8 cellular contexts compared by ENCODE assay signal in genomic region chr12:102484017-102484731, GRCh38. TPM values are rescaled to one million over a fixed set of nuclear protein-coding genes. Genes with fewer than 3 reads are reported as not detected.
A peak's percentile ranks its signal among the peaks of the same experiment; 100 is the strongest.
DNase-seq lines count a peak whose midpoint lies in the region; ATAC-seq and TF ChIP-seq lines count a peak whose summit lies in the region.

No MANE protein-coding gene starts in this region.

- H2BK15ac ChIP-seq in neuronal stem cell (ENCODE audit: low read length): no peak overlapping the region

- H3K4me2 ChIP-seq in neuronal stem cell (ENCODE audit: insufficient read depth, low read length, poor library complexity, severe bottlenecking): no peak overlapping the region

- no peak overlapping the region for H2BK5ac ChIP-seq in neuronal stem cell (ENCODE audit: low read length)

- no peak overlapping the region for H4K8ac ChIP-seq in neuronal stem cell (ENCODE audit: low read depth, low read length)

- H3K36me3 ChIP-seq in neuronal stem cell (replicated peaks in 1 of 2; ENCODE audit: control insufficient read depth in 2 of 2, insufficient read depth in 2 of 2, low read length in 2 of 2) (no peaks in the 10 kb centered on the region), suprapubic skin (no peaks in the 10 kb centered on the region)

- no peak for TF ChIP-seq EP300 in suprapubic skin (IDR thresholded peaks at IDR 0.05)

- peaks cover 0 to 1% of the 10 kb centered on the region in 2 donors for H3K4me1 ChIP-seq in neuronal stem cell (ENCODE audit: control insufficient read depth in 2 of 2, insufficient read depth in 1 of 2, low read depth in 1 of 2, low read length in 2 of 2)
- H3K4me1 ChIP-seq in suprapubic skin: peaks cover 13% of the 10 kb centered on the region

- no CpG with 5 or more reads among the region's 14 CpGs for WGBS in neuronal stem cell (ENCODE audit: extremely low coverage in 2 of 2, insufficient read length in 2 of 2, insufficient replicate concordance in 1 of 2), 2 donors
- WGBS in suprapubic skin: 14% methylated on average over 14 of the region's 14 CpGs

- TF ChIP-seq CTCF in C4-2B (conservative IDR thresholded peaks at IDR 0.05): peak; percentile 87
- TF ChIP-seq CTCF in fibroblast of mammary gland (conservative IDR thresholded peaks at IDR 0.05; ENCODE audit: control insufficient read depth, insufficient read depth, low read depth, low read length): peak; percentile 86
- TF ChIP-seq CTCF in suprapubic skin (IDR thresholded peaks at IDR 0.05): peak; percentile 85 to 87

- no peaks in the 10 kb centered on the region for H3K27me3 ChIP-seq in neuronal stem cell (ENCODE audit: control insufficient read depth in 3 of 3, insufficient read depth in 3 of 3, low read depth in 1 of 3, low read length in 3 of 3)
- no peaks in the 10 kb centered on the region for H3K27me3 ChIP-seq in suprapubic skin

- peak overlapping the region; percentile 14 for H2AFZ ChIP-seq in neuronal stem cell (ENCODE audit: low read length)

- H3K9me3 ChIP-seq in neuronal stem cell (replicated peaks in 1 of 2; ENCODE audit: control insufficient read depth in 2 of 2, insufficient read depth in 1 of 2, low read depth in 1 of 2, low read length in 2 of 2) (no peaks in the 10 kb centered on the region), suprapubic skin (no peaks in the 10 kb centered on the region)

- no peaks in the 10 kb centered on the region for H3K79me1 ChIP-seq in neuronal stem cell (ENCODE audit: low read depth, low read length)

- H3K9ac ChIP-seq in neuronal stem cell (ENCODE audit: low read depth, low read length, poor library complexity): no peak overlapping the region

- no peak overlapping the region for H3K14ac ChIP-seq in neuronal stem cell (ENCODE audit: low read length)

- peak overlapping the region; percentile 20; the same call in 1 of the 2 replicates for H3K27ac ChIP-seq in C4-2B
- no peak overlapping the region for H3K27ac ChIP-seq in neuronal stem cell (replicated peaks; ENCODE audit: low read length)
- H3K27ac ChIP-seq in suprapubic skin: no peak overlapping the region

- no peak overlapping the region for H2AK5ac ChIP-seq in neuronal stem cell (ENCODE audit: low read depth, low read length)

- H4K91ac ChIP-seq in neuronal stem cell (ENCODE audit: low read depth, low read length, poor library complexity): no peak overlapping the region

- DNase-seq in NOMO-1 treated with DMSO at 0.1 percent for 48 hours (lab: John Stamatoyannopoulos, UW; ENCODE audit: unreplicated experiment) (peak; percentile 95), activated T-cell treated with anti-CD3 and anti-CD28 coated beads for 4 hours (peak; percentile 34), fibroblast of mammary gland (ENCODE audit: low read depth) (peak; percentile 66), neuronal stem cell (ENCODE audit: low spot score) (peak; percentile 48), suprapubic skin (ENCODE audit: low spot score in 2 of 2) (peak in 1 of 2 donors; percentile 76)

- no peak for TF ChIP-seq POLR2A in suprapubic skin (IDR thresholded peaks at IDR 0.05)

- no peak overlapping the region for H2BK120ac ChIP-seq in neuronal stem cell (ENCODE audit: low read depth, low read length)

- H3K4me3 ChIP-seq in fibroblast of mammary gland (ENCODE audit: control insufficient read depth, low read depth, low read length): no peak overlapping the region
- no peak overlapping the region for H3K4me3 ChIP-seq in neuronal stem cell (ENCODE audit: low read length in 2 of 2)
- H3K4me3 ChIP-seq in suprapubic skin: no peak overlapping the region

- H3K23ac ChIP-seq in neuronal stem cell (ENCODE audit: low read depth, low read length, poor library complexity): no peak overlapping the region

- ATAC-seq in GM18909 (IDR thresholded peaks at IDR 0.05; ENCODE audit: poor library complexity, unreplicated experiment): peak; percentile 66
- ATAC-seq in HG03159 (IDR thresholded peaks at IDR 0.05; ENCODE audit: unreplicated experiment): peak; percentile 58

- H3K4ac ChIP-seq in neuronal stem cell (ENCODE audit: low read length): no peak overlapping the region

- H3K18ac ChIP-seq in neuronal stem cell (ENCODE audit: low read length): no peak overlapping the region

- H2BK12ac ChIP-seq in neuronal stem cell (ENCODE audit: low read length): no peak overlapping the region

RNA-seq across cellular contexts. Expression of gene IGF1, which starts 3.8 kb away (rescaled TPM):
- polyA plus RNA-seq in neuronal stem cell (2013, experiment 1 of 2): 0.04 TPM
- polyA plus RNA-seq in neuronal stem cell (2013, experiment 2 of 2): 0.07 TPM
- total RNA-seq in suprapubic skin: 10 to 100 TPM in 2 of 4 donors, 1 to 10 TPM in 2; 5.9 to 19.7 (median 11.7) TPM
